Comparison of ENCODE assay signal across 8 cellular contexts in the genomic region with DNA sequence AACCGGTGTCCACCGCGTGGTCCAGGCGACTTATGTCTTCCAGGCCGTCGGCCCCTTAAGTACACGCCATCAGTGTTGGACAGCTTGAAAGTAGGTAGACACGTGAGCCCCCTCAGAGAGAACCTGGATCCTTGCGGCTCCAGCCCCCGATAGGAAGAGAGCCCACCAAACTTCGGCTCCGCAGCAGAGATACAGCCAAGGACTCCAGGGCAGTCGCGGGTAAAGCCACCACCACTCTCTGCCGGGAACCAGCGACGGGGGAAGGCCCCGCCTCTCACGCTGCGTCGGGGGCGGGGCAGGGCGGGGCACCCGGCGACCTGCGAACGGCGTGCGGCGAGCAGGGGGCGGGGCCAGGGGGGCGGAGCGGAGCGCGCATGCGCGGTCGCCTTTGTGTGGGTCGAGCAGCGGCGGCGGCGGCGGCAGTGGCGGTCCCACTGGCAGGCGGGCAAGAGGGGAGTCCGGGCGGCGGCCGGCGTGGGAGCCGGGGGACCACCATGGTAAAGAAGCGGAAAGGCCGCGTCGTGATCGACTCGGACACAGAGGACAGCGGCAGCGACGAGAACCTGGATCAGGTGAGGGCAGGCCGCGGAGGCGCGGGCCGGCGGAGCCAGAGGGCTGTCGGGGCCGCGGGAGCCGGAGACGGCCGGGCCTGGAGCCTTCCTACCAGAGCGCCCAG. TPM values are rescaled to one million over a fixed set of nuclear protein-coding genes. Genes with fewer than 3 reads are reported as not detected.
A peak's percentile ranks its signal among the peaks of the same experiment; 100 is the strongest.
DNase-seq lines count a peak whose midpoint lies in the region; ATAC-seq and TF ChIP-seq lines count a peak whose summit lies in the region.

A gene (plus strand): TSS at position 354 of the 676 bp plus-strand sequence. CDS start 21 bp downstream, at position 375.

- ATAC-seq in GM21576 (IDR thresholded peaks at IDR 0.05; ENCODE audit: unreplicated experiment) (peak; percentile 79), esophagus mucosa (peak; percentile 98)

- DNase-seq in DMS114 treated with DMSO at 0.1 percent for 48 hours (lab: John Stamatoyannopoulos, UW; ENCODE audit: unreplicated experiment) (peak; percentile 87), Peyer's patch (peak; percentile 91 to 98 (median 98))
- DNase-seq in Jurkat, Clone E6-1 (ENCODE audit: low read depth, low spot score) = peak; percentile 77
- peak; percentile 97 to 99 for DNase-seq in activated T-cell treated with anti-CD3 and anti-CD28 coated beads, Interleukin-2, amount 50 U/mL, for 48 hours
- peak; percentile 96 for DNase-seq in stimulated activated CD8-positive, alpha-beta memory T cell treated with anti-CD3 and anti-CD28 coated beads, Interleukin-7, amount 100 ng/mL, for 24 hours (ENCODE audit: low read depth)

- H3K36me3 ChIP-seq in Peyer's patch = no peaks in the 10 kb centered on the region
- H3K36me3 ChIP-seq in muscle layer of duodenum (ENCODE audit: control insufficient read depth in 1 of 2, insufficient read depth in 2 of 2, low read length in 2 of 2) = no peaks in the 10 kb centered on the region

- peak within 1 kb of the TSS; percentile 67 for H3K4me3 ChIP-seq in Jurkat, Clone E6-1 (ENCODE audit: low read length)
- H3K4me3 ChIP-seq in Peyer's patch (peak within 1 kb of the TSS; percentile 90 to 98 (median 96)), muscle layer of duodenum (ENCODE audit: low read depth in 1 of 2, low read length in 2 of 2) (peak within 1 kb of the TSS; percentile 85 to 94)

- H3K4me1 ChIP-seq in Peyer's patch = peaks cover 0 to 15% (median 8%) of the 10 kb centered on the region in 4 donors
- H3K4me1 ChIP-seq in muscle layer of duodenum (ENCODE audit: control insufficient read depth in 1 of 2, insufficient read depth in 2 of 2, low read length in 2 of 2) = peaks cover 7 to 17% of the 10 kb centered on the region in 2 donors

- no peaks in the 10 kb centered on the region for H3K9me3 ChIP-seq in Peyer's patch
- no peaks in the 10 kb centered on the region for H3K9me3 ChIP-seq in muscle layer of duodenum (ENCODE audit: control insufficient read depth in 1 of 2, low read length in 2 of 2)

- peak; percentile 65 to 80 for TF ChIP-seq POLR2A in Peyer's patch (IDR thresholded peaks at IDR 0.05)

- H3K27ac ChIP-seq in Peyer's patch (peak within 1 kb of the TSS; percentile 84 to 90 (median 88)), muscle layer of duodenum (ENCODE audit: low read length) (peak within 1 kb of the TSS; percentile 94)

- TF ChIP-seq CTCF in Peyer's patch (IDR thresholded peaks at IDR 0.05) = no peak

- no peaks in the 10 kb centered on the region for H3K27me3 ChIP-seq in Peyer's patch
- H3K27me3 ChIP-seq in muscle layer of duodenum (ENCODE audit: low read depth, low read length) = no peaks in the 10 kb centered on the region

RNA-seq across cellular contexts. Expression of the gene that starts here (rescaled TPM):
- 34.3 TPM for polyA plus RNA-seq in Jurkat, Clone E6-1 (2012; ENCODE audit: insufficient read depth, insufficient read length)
- total RNA-seq in Peyer's patch = 10 to 100 TPM; 15.2 to 33.0 (median 23.8) TPM
- total RNA-seq in esophagus mucosa = 21.4 TPM

Comparison
In these comparisons a context has a peak if more than half of its experiments do, and no peak if none do; other contexts are left out.
1. Peak in every context shown above with its lines: DNase-seq, ATAC-seq, H3K4me3 ChIP-seq and H3K27ac ChIP-seq.